In the genomic region with DNA sequence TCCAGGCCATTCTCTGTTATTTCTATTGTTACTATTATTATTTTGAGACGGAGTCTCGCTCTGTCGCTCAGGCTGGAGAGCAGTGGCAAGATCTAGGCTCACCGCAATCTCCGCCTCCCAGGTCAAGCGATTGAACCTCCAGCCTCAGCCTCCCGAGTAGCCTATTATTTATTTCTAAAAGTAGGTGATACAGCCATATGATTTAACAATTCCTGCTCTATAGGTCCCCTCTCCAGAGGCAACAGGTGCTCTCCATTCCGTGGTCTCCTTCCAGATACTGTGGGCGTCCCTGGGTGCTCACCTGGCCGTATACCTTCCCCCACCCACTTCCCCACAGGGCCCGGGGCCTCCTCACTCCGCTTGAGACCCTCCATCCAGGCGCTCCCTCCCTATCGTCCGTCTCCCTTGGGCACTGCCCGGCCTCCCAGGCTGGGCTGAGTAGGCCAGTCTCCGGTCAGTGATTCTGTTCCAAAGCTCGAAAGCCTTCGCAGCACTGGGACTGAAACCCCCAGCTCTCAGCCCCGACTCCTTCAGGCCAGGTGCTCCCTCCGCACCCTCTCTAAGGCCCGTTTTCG, we compare ENCODE assay signal across 8 cellular contexts. TPM values are rescaled to one million over a fixed set of nuclear protein-coding genes. Genes with fewer than 3 reads are reported as not detected.
A peak's percentile ranks its signal among the peaks of the same experiment; 100 is the strongest.
DNase-seq lines count a peak whose midpoint lies in the region; ATAC-seq and TF ChIP-seq lines count a peak whose summit lies in the region.

No MANE protein-coding gene starts in this region.

- no peaks in the 10 kb centered on the region for H3K27me3 Mint-ChIP-seq in activated naive CD8-positive, alpha-beta T cell treated with anti-CD3 and anti-CD28 coated beads for 36 hours

- WGBS in thymus, result 20% methylated on average over 23 of the region's 23 CpGs

- H3K27ac ChIP-seq in 22Rv1, result peak overlapping the region; percentile 98
- H3K27ac ChIP-seq in thymus (ENCODE audit: low read depth), result peak overlapping the region; percentile 90

- ATAC-seq in HG02588 (IDR thresholded peaks at IDR 0.05; ENCODE audit: unreplicated experiment), result no peak

- no peak for TF ChIP-seq CTCF in 22Rv1 (IDR thresholded peaks at IDR 0.05)
- peak; percentile 1 for TF ChIP-seq CTCF in kidney epithelial cell (IDR thresholded peaks at IDR 0.05; ENCODE audit: insufficient read depth, low read length, poor library complexity, severe bottlenecking)

- DNase-seq in HAP-1 (ENCODE audit: low spot score in 2 of 2), result no peak
- DNase-seq in activated naive CD8-positive, alpha-beta T cell treated with anti-CD3 and anti-CD28 coated beads for 36 hours, result no peak
- no peak for DNase-seq in kidney epithelial cell (ENCODE audit: low read depth)
- no peak for DNase-seq in NCI-H510A (lab: John Stamatoyannopoulos, UW)
- no peak for DNase-seq in DMS 273 (lab: John Stamatoyannopoulos, UW; ENCODE audit: unreplicated experiment)

- H3K27me3 ChIP-seq in HAP-1 (ENCODE audit: low read depth) (no peaks in the 10 kb centered on the region), kidney epithelial cell (ENCODE audit: control insufficient read depth, insufficient read depth, low read length) (no peaks in the 10 kb centered on the region), thymus (ENCODE audit: control insufficient read depth, insufficient read depth) (no peaks in the 10 kb centered on the region)

- peaks cover 26% of the 10 kb centered on the region for H3K4me1 Mint-ChIP-seq in activated naive CD8-positive, alpha-beta T cell treated with anti-CD3 and anti-CD28 coated beads for 36 hours

- H3K36me3 Mint-ChIP-seq in activated naive CD8-positive, alpha-beta T cell treated with anti-CD3 and anti-CD28 coated beads for 36 hours, result peaks cover 8% of the 10 kb centered on the region

- peak overlapping the region; percentile 99 for H3K27ac Mint-ChIP-seq in activated naive CD8-positive, alpha-beta T cell treated with anti-CD3 and anti-CD28 coated beads for 36 hours

- H3K9me3 ChIP-seq in HAP-1, result no peaks in the 10 kb centered on the region
- H3K9me3 ChIP-seq in thymus (ENCODE audit: control insufficient read depth), result no peaks in the 10 kb centered on the region

- H3K36me3 ChIP-seq in HAP-1 (replicated peaks) (0 out of 2 replicates have a peak, but pooled peaks cover 6% of the 10 kb centered on the region), kidney epithelial cell (ENCODE audit: control insufficient read depth, insufficient read depth, low read length) (no peaks in the 10 kb centered on the region), thymus (ENCODE audit: control insufficient read depth, insufficient read depth) (no peaks in the 10 kb centered on the region)

- peak overlapping the region; percentile 99 for H3K4me3 Mint-ChIP-seq in activated naive CD8-positive, alpha-beta T cell treated with anti-CD3 and anti-CD28 coated beads for 36 hours

- in situ Hi-C loops in HAP-1 (cut with MboI; ENCODE audit: low sequenced_read_pairs), result no loop called here

- no peaks in the 10 kb centered on the region for H3K9me3 Mint-ChIP-seq in activated naive CD8-positive, alpha-beta T cell treated with anti-CD3 and anti-CD28 coated beads for 36 hours

- H3K4me3 ChIP-seq in HAP-1 (peak overlapping the region; percentile 93), kidney epithelial cell (ENCODE audit: low read depth, low read length) (peak overlapping the region; percentile 89), thymus (ENCODE audit: low read length) (peak overlapping the region; percentile 93)

- H3K4me1 ChIP-seq in HAP-1 (peaks cover 12% of the 10 kb centered on the region), thymus (ENCODE audit: control insufficient read depth, insufficient read depth, low read length) (peaks cover 8% of the 10 kb centered on the region)

RNA-seq across cellular contexts. Expression of gene PTPN23, which starts 0.7 kb away (rescaled TPM):
- 10 to 100 TPM; 25.9 to 30.3 TPM for total RNA-seq in activated naive CD8-positive, alpha-beta T cell treated with anti-CD3 and anti-CD28 coated beads for 36 hours
- 20.9 and 31.1 TPM in 2 replicates for total RNA-seq in kidney epithelial cell
- 17.3 TPM for polyA plus RNA-seq in thymus
